ENCODE assay signal across 26 cellular contexts in genomic region chr5:176935017-176935416, GRCh38. TPM values are rescaled to one million over a fixed set of nuclear protein-coding genes. Genes with fewer than 3 reads are reported as not detected.
"Had no signal": no experiment of that assay in that cellular context is flagged by ENCODE, and none has a peak within 500 bp of the region (broad histone marks: within the 10 kb centered on the region; RNA-seq: fewer than 3 reads in every experiment).

No MANE protein-coding gene starts in this region.

- H3K27me3 ChIP-seq: heart right ventricle, neural progenitor cell, right lobe of liver, vagina had no signal

- H3K4me3 Mint-ChIP-seq: activated CD4-positive, alpha-beta memory T cell treated with anti-CD3 and anti-CD28 coated beads for 36 hours; activated naive CD8-positive, alpha-beta T cell treated with anti-CD3 and anti-CD28 coated beads, Interleukin-2, amount 10 ng/mL, durations not matched to agents 7 days and 5 days; activated T-cell treated with anti-CD3 and anti-CD28 coated beads, Interleukin-2, amount 50 U/mL, for 4 hours; dendritic cell treated with granulocyte-macrophage colony-stimulating factor and Interleukin-4, amounts not matched to agents 40 ng/mL and 50 ng/mL, for 4 days; neural progenitor cell; T-cell; type B pancreatic cell had no signal

- H3K27ac ChIP-seq: lower lobe of right lung, neural progenitor cell, right lobe of liver, skin epidermis, thoracic aorta, vagina, WERI-Rb-1 had no signal

- H3K9me3 ChIP-seq: heart right ventricle, lower lobe of right lung, mucosa of descending colon, right lobe of liver, thoracic aorta, vagina had no signal

- H3K9me3 Mint-ChIP-seq: activated CD4-positive, alpha-beta memory T cell treated with anti-CD3 and anti-CD28 coated beads for 36 hours; activated naive CD8-positive, alpha-beta T cell treated with anti-CD3 and anti-CD28 coated beads, Interleukin-2, amount 10 ng/mL, durations not matched to agents 7 days and 5 days; activated T-cell treated with anti-CD3 and anti-CD28 coated beads, Interleukin-2, amount 50 U/mL, for 4 hours; dendritic cell treated with granulocyte-macrophage colony-stimulating factor and Interleukin-4, amounts not matched to agents 40 ng/mL and 50 ng/mL, for 4 days; neural progenitor cell; T-cell; type B pancreatic cell had no signal

- DNase-seq: activated CD4-positive, alpha-beta memory T cell treated with anti-CD3 and anti-CD28 coated beads for 36 hours; activated gamma-delta T cell treated with Interleukin-2 at 50 U/mL for 16 hours; activated naive CD8-positive, alpha-beta T cell treated with anti-CD3 and anti-CD28 coated beads, Interleukin-2, amount 10 ng/mL, durations not matched to agents 7 days and 5 days; activated T-cell treated with anti-CD3 and anti-CD28 coated beads, Interleukin-2, amount 50 U/mL, for 4 hours; amygdala; effector CD4-positive, alpha-beta T cell; foreskin fibroblast; heart right ventricle; lower lobe of right lung; mesendoderm; mucosa of descending colon; posterior cingulate gyrus; right lobe of liver; stimulated activated CD4-positive, alpha-beta T cell treated with anti-CD3 and anti-CD28 coated beads, Interleukin-1b, Interleukin-23, amount 100 ng/mL, for 48 hours; T-cell had no signal

- H3K27ac Mint-ChIP-seq: activated CD4-positive, alpha-beta memory T cell treated with anti-CD3 and anti-CD28 coated beads for 36 hours; activated naive CD8-positive, alpha-beta T cell treated with anti-CD3 and anti-CD28 coated beads, Interleukin-2, amount 10 ng/mL, durations not matched to agents 7 days and 5 days; dendritic cell treated with granulocyte-macrophage colony-stimulating factor and Interleukin-4, amounts not matched to agents 40 ng/mL and 50 ng/mL, for 4 days; neural progenitor cell; T-cell; type B pancreatic cell had no signal

- H3K4me1 ChIP-seq: lower lobe of right lung, vagina had no signal

- H3K4me3 ChIP-seq: heart right ventricle, lower lobe of right lung, mucosa of descending colon, neural progenitor cell, right lobe of liver, skin epidermis, thoracic aorta, vagina had no signal

- H3K27me3 Mint-ChIP-seq: activated CD4-positive, alpha-beta memory T cell treated with anti-CD3 and anti-CD28 coated beads for 36 hours; activated naive CD8-positive, alpha-beta T cell treated with anti-CD3 and anti-CD28 coated beads, Interleukin-2, amount 10 ng/mL, durations not matched to agents 7 days and 5 days; dendritic cell treated with granulocyte-macrophage colony-stimulating factor and Interleukin-4, amounts not matched to agents 40 ng/mL and 50 ng/mL, for 4 days; T-cell; type B pancreatic cell had no signal

- H3K36me3 ChIP-seq: WERI-Rb-1 had no signal

- ATAC-seq: heart right ventricle, left lobe of liver, lower lobe of right lung, mucosa of descending colon, right lobe of liver, T-cell had no signal

RNA-seq across cellular contexts. Expression of gene HK3, which starts 35.9 kb away (rescaled TPM):
- total RNA-seq: chondrocyte, epithelial cell of proximal tubule, fibroblast of lung had no signal
- polyA plus RNA-seq: fibroblast of lung had no signal
